In genomic region chr17:9981344-9981915, GRCh38 we compare ENCODE assay signal across 16 cellular contexts.
"Had no signal": no experiment of that assay in that cellular context is flagged by ENCODE, and none has a peak within 500 bp of the region (broad histone marks: within the 10 kb centered on the region; RNA-seq: fewer than 3 reads in every experiment).

No MANE protein-coding gene starts in this region.

- ATAC-seq: foreskin keratinocyte; left colon; left ventricle myocardium superior; stimulated activated naive CD8-positive, alpha-beta T cell treated with anti-CD3 and anti-CD28 coated beads, Interleukin-15, Interleukin-2, amounts not matched to agents 100 U/mL and 50 U/mL, for 24 hours; upper lobe of right lung had no signal

- H3K27ac ChIP-seq: foreskin keratinocyte, right atrium auricular region, suprapubic skin, thyroid gland, upper lobe of right lung, vagina had no signal

- DNase-seq: foreskin keratinocyte; left colon; left ventricle myocardium superior; mesenchymal stem cell; midbrain; nephron progenitor cell; posterior cingulate gyrus; small intestine; stimulated activated CD4-positive, alpha-beta T cell treated with anti-CD3 and anti-CD28 coated beads, Interleukin-12 subunit alpha, Interleukin-12 subunit beta, amount 100 ng/mL, for 4 hours; stimulated activated naive CD8-positive, alpha-beta T cell treated with anti-CD3 and anti-CD28 coated beads, Interleukin-15, Interleukin-2, amounts not matched to agents 100 U/mL and 50 U/mL, for 24 hours; thyroid gland; upper lobe of right lung had no signal

- H3K9me3 Mint-ChIP-seq: nephron progenitor cell had no signal

- H3K27me3 ChIP-seq: foreskin keratinocyte, right atrium auricular region, suprapubic skin, thyroid gland, upper lobe of right lung, vagina had no signal

- H3K4me1 ChIP-seq: foreskin keratinocyte, thyroid gland, upper lobe of right lung had no signal

- H3K4me3 Mint-ChIP-seq: nephron progenitor cell had no signal

- H3K27ac Mint-ChIP-seq: nephron progenitor cell had no signal

- H3K9me3 ChIP-seq: right atrium auricular region, suprapubic skin, thyroid gland, upper lobe of right lung, vagina had no signal

- H3K4me3 ChIP-seq: lung, right atrium auricular region, suprapubic skin, thyroid gland, upper lobe of right lung, vagina had no signal

- H3K36me3 ChIP-seq: thyroid gland, upper lobe of right lung, vagina had no signal
